In genomic region chr16:58425245-58425644, GRCh38 we compare ENCODE assay signal across 18 cellular contexts.
"Had no signal": no experiment of that assay in that cellular context is flagged by ENCODE, and none has a peak within 500 bp of the region (broad histone marks: within the 10 kb centered on the region; RNA-seq: fewer than 3 reads in every experiment).

No MANE protein-coding gene starts in this region.

- FAIRE-seq: small intestine had no signal

- H3K27ac ChIP-seq: breast epithelium, epithelial cell of prostate, hepatocyte, SK-N-MC had no signal

- H3K9me3 ChIP-seq: breast epithelium, gastrocnemius medialis had no signal

- H3K9me3 Mint-ChIP-seq: activated naive CD4-positive, alpha-beta T cell treated with anti-CD3 and anti-CD28 coated beads, Interleukin-2, amount 50 U/mL, for 72 hours; activated T-helper 2 cell treated with anti-CD3 and anti-CD28 coated beads, Interferon-gamma antibody, Interleukin-2, Interleukin-4, amounts not matched to agents 10 μg/mL and 5 μg/mL and 100 μg/mL, durations not matched to agents 14 hours and 24 hours and 36 hours; naive thymus-derived CD8-positive, alpha-beta T cell; type B pancreatic cell; WTC11 had no signal

- H3K79me2 ChIP-seq: hepatocyte had no signal

- H3K27me3 ChIP-seq: breast epithelium, gastrocnemius medialis had no signal

- H3K36me3 Mint-ChIP-seq: activated naive CD4-positive, alpha-beta T cell treated with anti-CD3 and anti-CD28 coated beads, Interleukin-2, amount 50 U/mL, for 72 hours; naive thymus-derived CD8-positive, alpha-beta T cell; type B pancreatic cell; WTC11 had no signal

- DNase-seq: activated CD4-positive, alpha-beta T cell treated with anti-CD3 and anti-CD28 coated beads for 48 hours; aorta; effector CD8-positive, alpha-beta T cell; gastrocnemius medialis; kidney glomerular epithelial cell; posterior cingulate gyrus; small intestine had no signal

- ATAC-seq: gastrocnemius medialis, WTC11 had no signal

- H3K27ac Mint-ChIP-seq: activated T-helper 2 cell treated with anti-CD3 and anti-CD28 coated beads, Interferon-gamma antibody, Interleukin-2, Interleukin-4, amounts not matched to agents 10 μg/mL and 5 μg/mL and 100 μg/mL, durations not matched to agents 14 hours and 24 hours and 36 hours; type B pancreatic cell; WTC11 had no signal

- H3K36me3 ChIP-seq: breast epithelium, gastrocnemius medialis had no signal

- H3K4me3 ChIP-seq: breast epithelium, coronary artery, gastrocnemius medialis, hepatocyte, lung, SK-N-MC had no signal

- H3K4me2 ChIP-seq: hepatocyte had no signal

- H3K4me3 Mint-ChIP-seq: type B pancreatic cell, WTC11 had no signal

- H3K4me1 ChIP-seq: breast epithelium had no signal

- H2AFZ ChIP-seq: hepatocyte had no signal
